In the genomic region with DNA sequence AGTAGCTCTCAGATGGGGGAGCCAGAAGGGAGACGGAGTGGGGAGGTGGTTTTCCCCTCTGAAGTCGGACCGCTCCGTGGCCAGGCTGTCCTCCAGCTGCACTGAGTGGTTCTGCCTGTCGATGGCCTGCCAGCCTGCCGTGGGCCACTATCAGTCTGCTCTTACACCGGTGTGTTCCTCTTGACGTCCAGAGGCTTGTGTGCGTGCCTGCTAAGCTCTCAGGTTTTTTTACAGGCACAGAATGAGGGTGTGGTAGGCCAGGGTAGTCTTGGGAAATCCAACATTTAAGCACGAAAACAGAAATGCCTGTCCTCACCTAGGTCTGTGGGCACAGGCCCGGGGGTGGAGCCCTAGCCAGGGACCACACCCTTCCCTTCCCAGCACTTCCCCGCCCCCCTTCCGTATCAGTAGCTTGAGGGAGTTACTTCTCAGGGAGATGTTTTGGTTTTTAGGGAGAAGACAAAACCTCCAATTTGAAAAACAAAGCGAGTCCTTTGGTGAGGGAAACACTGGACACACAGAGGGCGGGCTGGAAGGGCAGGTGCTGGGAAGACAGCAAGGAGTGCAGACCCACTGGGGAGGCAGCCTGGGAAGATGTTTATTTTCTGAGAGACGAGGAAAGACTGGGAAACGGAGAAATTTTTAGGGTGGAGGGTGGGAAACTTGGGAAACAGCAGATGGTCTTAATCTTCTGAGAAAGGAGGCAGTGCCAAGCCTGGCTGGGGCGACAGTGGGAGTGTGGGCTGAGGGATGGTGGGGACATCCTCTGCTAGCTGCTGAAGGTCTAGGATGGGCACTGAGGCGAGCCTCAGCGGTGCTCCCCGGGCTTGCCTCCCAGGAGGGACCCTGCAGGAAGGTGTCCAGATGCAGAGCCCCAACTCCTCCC, we compare ENCODE assay signal across 11 cellular contexts.
A peak's percentile ranks its signal among the peaks of the same experiment; 100 is the strongest.
DNase-seq lines count a peak whose midpoint lies in the region; ATAC-seq, FAIRE-seq and TF ChIP-seq lines count a peak whose summit lies in the region.
"Had no signal": no experiment of that assay in that cellular context is flagged by ENCODE, and none has a peak within 500 bp of the region (broad histone marks: within the 10 kb centered on the region; RNA-seq: fewer than 3 reads in every experiment).

No MANE protein-coding gene starts in this region.

- DNase-seq in ELF-1 (ENCODE audit: low read depth, low spot score) (peak; percentile 89), OCI-M1 (lab: John Stamatoyannopoulos, UW) (peak; percentile 69), Right ventricle myocardium superior (peak; percentile 70), urothelium cell line (ENCODE audit: low spot score) (no peak), chondrocyte (ENCODE audit: low spot score) (no peak)
- DNase-seq: activated CD4-positive, alpha-beta T cell treated with anti-CD3 and anti-CD28 coated beads, Interleukin-2, amount 50 U/mL, for 1 hour; NCI-H524 treated with DMSO at 0.1 percent for 48 hours; stimulated activated CD4-positive, alpha-beta T cell treated with anti-CD3 and anti-CD28 coated beads, Interleukin-2, amount 100 ng/mL, for 24 hours had no signal

- no peaks in the 10 kb centered on the region for H3K27me3 Mint-ChIP-seq in chondrocyte (ENCODE audit: low read depth)

- no peaks in the 10 kb centered on the region for H3K27me3 ChIP-seq in rectal smooth muscle tissue (ENCODE audit: control insufficient read depth, insufficient read depth, low read length)

- peak overlapping the region; percentile 8 for H3K4me3 ChIP-seq in rectal smooth muscle tissue (ENCODE audit: low read length)

- no peak overlapping the region for H3K27ac ChIP-seq in rectal smooth muscle tissue (ENCODE audit: low read depth, low read length)

- no peak for FAIRE-seq in urothelium cell line (lab: Jason Lieb, UNC)

- H3K27ac Mint-ChIP-seq in chondrocyte (ENCODE audit: unreplicated experiment), result no peak overlapping the region

- peaks cover 21% of the 10 kb centered on the region for H3K4me1 Mint-ChIP-seq in chondrocyte (ENCODE audit: low read depth)

- intact Hi-C loops in Right ventricle myocardium superior (cut with DNase I), result no loop called here

- no peaks in the 10 kb centered on the region for H3K36me3 Mint-ChIP-seq in chondrocyte (ENCODE audit: low read depth)

- TF ChIP-seq CTCF in chondrocyte (IDR thresholded peaks at IDR 0.05), result no peak

- peak; percentile 40 for ATAC-seq in Right ventricle myocardium superior (ENCODE audit: poor library complexity)
- no peak for ATAC-seq in GM18517 (IDR thresholded peaks at IDR 0.05; ENCODE audit: unreplicated experiment)
- ATAC-seq in GM21528 (IDR thresholded peaks at IDR 0.05; ENCODE audit: low FRiP score, unreplicated experiment), result no peak

- H3K36me3 ChIP-seq in rectal smooth muscle tissue (ENCODE audit: control insufficient read depth, insufficient read depth, low read length), result no peaks in the 10 kb centered on the region

- H3K9me3 Mint-ChIP-seq in chondrocyte (ENCODE audit: low read depth), result no peaks in the 10 kb centered on the region

- peak overlapping the region; percentile 7 for H3K9ac ChIP-seq in rectal smooth muscle tissue (ENCODE audit: low read length)

- no peak overlapping the region for H3K4me3 Mint-ChIP-seq in chondrocyte (ENCODE audit: unreplicated experiment)

- H3K4me1 ChIP-seq in rectal smooth muscle tissue (ENCODE audit: control insufficient read depth, insufficient read depth, low read length), result peaks cover 7% of the 10 kb centered on the region

Comparison
In these comparisons a context has a peak if more than half of its experiments do, and no peak if none do; other contexts are left out.
1. DNase-seq: peak in ELF-1 (single experiment), OCI-M1 (single experiment) and Right ventricle myocardium superior (single experiment); none in urothelium cell line (single experiment) and chondrocyte (single experiment).